Comparison of ENCODE assay signal across 7 cellular contexts in genomic region chr10:5808783-5809392, GRCh38. TPM values are rescaled to one million over a fixed set of nuclear protein-coding genes. Genes with fewer than 3 reads are reported as not detected.
DNase-seq lines count a peak whose midpoint lies in the region; ATAC-seq and TF ChIP-seq lines count a peak whose summit lies in the region.
"Not testable (repeated sequence)": the region's sequence is repeated elsewhere in the genome, so short reads cannot be mapped to it uniquely, and the experiment has no call there.

No MANE protein-coding gene starts in this region.

- ATAC-seq in CD8-positive, alpha-beta T cell = not testable (repeated sequence)

- H3K27ac ChIP-seq in CD8-positive, alpha-beta T cell (ENCODE audit: low read depth, low read length) = not testable (repeated sequence)
- H3K27ac ChIP-seq in Karpas-422 (ENCODE audit: low read length) (0 out of 2 replicates have a peak overlapping the region, but pooled peaks have one; percentile 78), VCaP (peak overlapping the region; percentile 96; the same call in 1 of the 2 replicates), liver (ENCODE audit: low read depth in 1 of 2, low read length in 2 of 2) (peak overlapping the region; percentile 10 to 55), osteoblast (ENCODE audit: low read depth, low read length) (peak overlapping the region; percentile 88)

- intact Hi-C loops in CD8-positive, alpha-beta T cell (cut with DNase I, micrococcal nuclease); activated T-helper 2 cell treated with anti-CD3 and anti-CD28 coated beads, Interferon-gamma antibody, Interleukin-2, Interleukin-4, amounts not matched to agents 10 μg/mL and 5 μg/mL and 100 μg/mL, durations not matched to agents 14 hours and 24 hours and 36 hours (cut with micrococcal nuclease); dendritic cell treated with granulocyte-macrophage colony-stimulating factor and Interleukin-4, amounts not matched to agents 40 ng/mL and 50 ng/mL, for 4 days (cut with micrococcal nuclease): not testable (repeated sequence)

- H3K9me3 Mint-ChIP-seq in CD8-positive, alpha-beta T cell; activated T-helper 2 cell treated with anti-CD3 and anti-CD28 coated beads, Interferon-gamma antibody, Interleukin-2, Interleukin-4, amounts not matched to agents 10 μg/mL and 5 μg/mL and 100 μg/mL, durations not matched to agents 14 hours and 24 hours and 36 hours; dendritic cell treated with granulocyte-macrophage colony-stimulating factor and Interleukin-4, amounts not matched to agents 40 ng/mL and 50 ng/mL, for 4 days: not testable (repeated sequence)

- not testable (repeated sequence) for H3K9me2 ChIP-seq in Karpas-422 (replicated peaks; ENCODE audit: insufficient read depth, low read length)

- peaks cover 35% of the 10 kb centered on the region for H3K36me3 Mint-ChIP-seq in CD8-positive, alpha-beta T cell
- peaks cover 73% of the 10 kb centered on the region for H3K36me3 Mint-ChIP-seq in activated T-helper 2 cell treated with anti-CD3 and anti-CD28 coated beads, Interferon-gamma antibody, Interleukin-2, Interleukin-4, amounts not matched to agents 10 μg/mL and 5 μg/mL and 100 μg/mL, durations not matched to agents 14 hours and 24 hours and 36 hours (ENCODE audit: low read depth)
- peaks cover 50% of the 10 kb centered on the region for H3K36me3 Mint-ChIP-seq in dendritic cell treated with granulocyte-macrophage colony-stimulating factor and Interleukin-4, amounts not matched to agents 40 ng/mL and 50 ng/mL, for 4 days (ENCODE audit: low read depth)

- H3K4me3 ChIP-seq in CD8-positive, alpha-beta T cell (ENCODE audit: low read depth, low read length); Karpas-422 (ENCODE audit: low read length); liver (ENCODE audit: low read depth in 1 of 3, low read length in 3 of 3): not testable (repeated sequence)
- H3K4me3 ChIP-seq in osteoblast (ENCODE audit: insufficient read depth, low read length) = peak overlapping the region; percentile 44

- H3K9ac ChIP-seq in Karpas-422 (ENCODE audit: low read length) = 0 out of 2 replicates have a peak overlapping the region, but pooled peaks have one; percentile 99
- H3K9ac ChIP-seq in liver (ENCODE audit: low read depth in 1 of 2, low read length in 2 of 2) = peak overlapping the region; percentile 10 to 79

- H3K4me3 Mint-ChIP-seq in CD8-positive, alpha-beta T cell = peak overlapping the region; percentile 73
- peak overlapping the region; percentile 99 for H3K4me3 Mint-ChIP-seq in activated T-helper 2 cell treated with anti-CD3 and anti-CD28 coated beads, Interferon-gamma antibody, Interleukin-2, Interleukin-4, amounts not matched to agents 10 μg/mL and 5 μg/mL and 100 μg/mL, durations not matched to agents 14 hours and 24 hours and 36 hours (ENCODE audit: low read depth)
- H3K4me3 Mint-ChIP-seq in dendritic cell treated with granulocyte-macrophage colony-stimulating factor and Interleukin-4, amounts not matched to agents 40 ng/mL and 50 ng/mL, for 4 days = not testable (repeated sequence)

- H3K4me2 ChIP-seq in Karpas-422 (ENCODE audit: low read depth, low read length, poor library complexity, severe bottlenecking) = peak overlapping the region; percentile 84
- peak overlapping the region; percentile 90 for H3K4me2 ChIP-seq in osteoblast (ENCODE audit: insufficient read depth, low read length)

- WGBS in liver = 77% methylated on average over 7 of the region's 7 CpGs

- H3K4me1 Mint-ChIP-seq in CD8-positive, alpha-beta T cell (ENCODE audit: low read depth) = peaks cover 66% of the 10 kb centered on the region
- peaks cover 52% of the 10 kb centered on the region for H3K4me1 Mint-ChIP-seq in activated T-helper 2 cell treated with anti-CD3 and anti-CD28 coated beads, Interferon-gamma antibody, Interleukin-2, Interleukin-4, amounts not matched to agents 10 μg/mL and 5 μg/mL and 100 μg/mL, durations not matched to agents 14 hours and 24 hours and 36 hours (ENCODE audit: low read depth)
- H3K4me1 Mint-ChIP-seq in dendritic cell treated with granulocyte-macrophage colony-stimulating factor and Interleukin-4, amounts not matched to agents 40 ng/mL and 50 ng/mL, for 4 days (ENCODE audit: low read depth) = peaks cover 51% of the 10 kb centered on the region

- peak in 1 of 7 experiments; percentile 9 for DNase-seq in CD8-positive, alpha-beta T cell
- not testable (repeated sequence) for DNase-seq in Karpas-422; activated T-helper 2 cell treated with anti-CD3 and anti-CD28 coated beads, Interferon-gamma antibody, Interleukin-2, Interleukin-4, amounts not matched to agents 10 μg/mL and 5 μg/mL and 100 μg/mL, durations not matched to agents 14 hours and 24 hours and 36 hours (ENCODE audit: low spot score); osteoblast (ENCODE audit: insufficient read length, low spot score, missing footprints)

- H3K4me1 ChIP-seq in CD8-positive, alpha-beta T cell (ENCODE audit: insufficient read depth, low read length) = peaks cover 51% of the 10 kb centered on the region
- H3K4me1 ChIP-seq in Karpas-422 (ENCODE audit: low read length) = peaks cover 57% of the 10 kb centered on the region
- H3K4me1 ChIP-seq in liver (ENCODE audit: control insufficient read depth in 4 of 4, insufficient read depth in 4 of 4, low read length in 3 of 4) = peaks cover 0 to 51% (median 38%) of the 10 kb centered on the region in 4 donors
- H3K4me1 ChIP-seq in osteoblast (ENCODE audit: insufficient read depth, low read length) = peaks cover 28% of the 10 kb centered on the region

- not testable (repeated sequence) for TF ChIP-seq RAD21 in liver (IDR thresholded peaks at IDR 0.05)

- not testable (repeated sequence) for H2AFZ ChIP-seq in Karpas-422 (ENCODE audit: low read length); osteoblast (ENCODE audit: low read length)

- H4K20me1 ChIP-seq in Karpas-422 (ENCODE audit: insufficient read depth, low read depth, low read length) (peaks cover 49% of the 10 kb centered on the region), osteoblast (ENCODE audit: insufficient read depth, low read length) (peaks cover 74% of the 10 kb centered on the region)

- peak overlapping the region; percentile 87 for H3K27ac Mint-ChIP-seq in CD8-positive, alpha-beta T cell
- H3K27ac Mint-ChIP-seq in activated T-helper 2 cell treated with anti-CD3 and anti-CD28 coated beads, Interferon-gamma antibody, Interleukin-2, Interleukin-4, amounts not matched to agents 10 μg/mL and 5 μg/mL and 100 μg/mL, durations not matched to agents 14 hours and 24 hours and 36 hours = peak overlapping the region; percentile 3
- peak overlapping the region; percentile 0 for H3K27ac Mint-ChIP-seq in dendritic cell treated with granulocyte-macrophage colony-stimulating factor and Interleukin-4, amounts not matched to agents 40 ng/mL and 50 ng/mL, for 4 days

- H3K27me3 Mint-ChIP-seq in CD8-positive, alpha-beta T cell (ENCODE audit: low read depth); activated T-helper 2 cell treated with anti-CD3 and anti-CD28 coated beads, Interferon-gamma antibody, Interleukin-2, Interleukin-4, amounts not matched to agents 10 μg/mL and 5 μg/mL and 100 μg/mL, durations not matched to agents 14 hours and 24 hours and 36 hours (ENCODE audit: low read depth); dendritic cell treated with granulocyte-macrophage colony-stimulating factor and Interleukin-4, amounts not matched to agents 40 ng/mL and 50 ng/mL, for 4 days: not testable (repeated sequence)

- CTCF ChIA-PET in CD8-positive, alpha-beta T cell (lab: Charles Lee) = not testable (repeated sequence)

- not testable (repeated sequence) for H3K27me3 ChIP-seq in CD8-positive, alpha-beta T cell (ENCODE audit: insufficient read depth, low read length); Karpas-422 (ENCODE audit: low read length); liver (ENCODE audit: control insufficient read depth in 4 of 4, insufficient read depth in 4 of 4, low read length in 3 of 4); osteoblast (ENCODE audit: insufficient read depth, low read length)

- H3K79me2 ChIP-seq in Karpas-422 (ENCODE audit: low read length) (peaks cover 93% of the 10 kb centered on the region), osteoblast (ENCODE audit: insufficient read depth, low read length) (peaks cover 94% of the 10 kb centered on the region)

- TF ChIP-seq CTCF in CD8-positive, alpha-beta T cell (IDR thresholded peaks at IDR 0.05); VCaP (conservative IDR thresholded peaks at IDR 0.05); liver (IDR thresholded peaks at IDR 0.05; ENCODE audit: low read depth, low read length, missing input control); osteoblast (IDR thresholded peaks at IDR 0.05; ENCODE audit: extremely low read depth, low read depth, low read length): not testable (repeated sequence)

- not testable (repeated sequence) for H3K9me3 ChIP-seq in CD8-positive, alpha-beta T cell (ENCODE audit: low read length); Karpas-422 (ENCODE audit: low read length); liver (ENCODE audit: control insufficient read depth in 4 of 4, low read length in 3 of 4); osteoblast (ENCODE audit: low read depth, low read length)

- H3K36me3 ChIP-seq in CD8-positive, alpha-beta T cell (ENCODE audit: insufficient read depth, low read length); liver (ENCODE audit: control insufficient read depth in 4 of 4, insufficient read depth in 3 of 4, low read depth in 1 of 4, low read length in 3 of 4): not testable (repeated sequence)
- H3K36me3 ChIP-seq in Karpas-422 (ENCODE audit: insufficient read depth, low read length) (peaks cover 33% of the 10 kb centered on the region), osteoblast (ENCODE audit: insufficient read depth, low read length) (peaks cover 10% of the 10 kb centered on the region)

- POLR2A ChIA-PET in CD8-positive, alpha-beta T cell (lab: Charles Lee) = interaction anchor here (0.8 kb wide), 1 partner anchor 166 kb away, joined by 3 read pairs; no protein-coding TSS in a partner anchor

RNA-seq across cellular contexts. Expression of gene GDI2, which starts 4.3 kb away (rescaled TPM):
- total RNA-seq in CD8-positive, alpha-beta T cell = 10 to 100 TPM; 62.1 to 70.5 TPM
- total RNA-seq in Karpas-422 (2014; rRNA removed; shearing (Covaris generic); ENCODE audit: low replicate concordance) = 275 and 383 TPM in 2 replicates
- total RNA-seq in activated T-helper 2 cell treated with anti-CD3 and anti-CD28 coated beads, Interferon-gamma antibody, Interleukin-2, Interleukin-4, amounts not matched to agents 10 μg/mL and 5 μg/mL and 100 μg/mL, durations not matched to agents 14 hours and 24 hours and 36 hours = 301 and 302 TPM in 2 replicates
- total RNA-seq in liver (100 to 1,000 TPM; 190 TPM), osteoblast (684 and 730 TPM in 2 replicates)
- polyA plus RNA-seq in liver = 100 to 1,000 TPM; 103 to 120 TPM

Comparison
In these comparisons a context has a peak if more than half of its experiments do, and no peak if none do; other contexts are left out.
1. H3K27ac Mint-ChIP-seq: peak in every context shown above with its lines; median percentile 87 in CD8-positive, alpha-beta T cell; 3 in activated T-helper 2 cell treated with anti-CD3 and anti-CD28 coated beads, Interferon-gamma antibody, Interleukin-2, Interleukin-4, amounts not matched to agents 10 μg/mL and 5 μg/mL and 100 μg/mL, durations not matched to agents 14 hours and 24 hours and 36 hours; 0 in dendritic cell treated with granulocyte-macrophage colony-stimulating factor and Interleukin-4, amounts not matched to agents 40 ng/mL and 50 ng/mL, for 4 days.